8 cellular contexts compared by ENCODE assay signal in genomic region chr12:55955800-55956508, GRCh38. TPM values are rescaled to one million over a fixed set of nuclear protein-coding genes. Genes with fewer than 3 reads are reported as not detected.
DNase-seq lines count a peak whose midpoint lies in the region; ATAC-seq lines count a peak whose summit lies in the region.

No MANE protein-coding gene starts in this region.

- peak; percentile 66 for DNase-seq in stimulated activated CD4-positive, alpha-beta T cell treated with anti-CD3 and anti-CD28 coated beads, Interleukin-15, amount 100 ng/mL, for 24 hours
- DNase-seq in stimulated activated CD4-positive, alpha-beta T cell treated with anti-CD3 and anti-CD28 coated beads, Interleukin-12 subunit alpha, Interleukin-12 subunit beta, amount 100 ng/mL, for 4 hours, result no peak
- DNase-seq in T-helper 9 cell (peak; percentile 34), dermis blood vessel endothelial cell (peak; percentile 70)
- DNase-seq in stimulated activated CD4-positive, alpha-beta T cell treated with anti-CD3 and anti-CD28 coated beads, Interleukin-1b, Interleukin-23, amount 100 ng/mL, for 48 hours, result peak; percentile 67

- ATAC-seq in GM21447 (IDR thresholded peaks at IDR 0.05; ENCODE audit: unreplicated experiment), result no peak
- ATAC-seq in GM19324 (IDR thresholded peaks at IDR 0.05; ENCODE audit: low FRiP score, unreplicated experiment), result no peak
- no peak for ATAC-seq in HG03442 (IDR thresholded peaks at IDR 0.05; ENCODE audit: unreplicated experiment)

RNA-seq across cellular contexts. Expression of gene PMEL, which starts 9.9 kb away (rescaled TPM):
- 0.37 and 1.5 TPM in 2 replicates for total RNA-seq in dermis blood vessel endothelial cell

RNA-seq across cellular contexts. Expression of gene CDK2, which starts 10.7 kb away (rescaled TPM):
- total RNA-seq in dermis blood vessel endothelial cell, result 20.8 and 35.0 TPM in 2 replicates

RNA-seq across cellular contexts. Expression of gene RAB5B, which starts 17.9 kb away (rescaled TPM):
- total RNA-seq in dermis blood vessel endothelial cell, result 44.8 and 67.1 TPM in 2 replicates

RNA-seq across cellular contexts. Expression of gene DGKA, which starts 25.0 kb away (rescaled TPM):
- total RNA-seq in dermis blood vessel endothelial cell, result 23.7 and 41.5 TPM in 2 replicates

RNA-seq across cellular contexts. Expression of gene PYM1, which starts 28.3 kb away (rescaled TPM):
- 33.1 and 34.9 TPM in 2 replicates for total RNA-seq in dermis blood vessel endothelial cell
